Comparison of ENCODE assay signal across 8 cellular contexts in the genomic region with DNA sequence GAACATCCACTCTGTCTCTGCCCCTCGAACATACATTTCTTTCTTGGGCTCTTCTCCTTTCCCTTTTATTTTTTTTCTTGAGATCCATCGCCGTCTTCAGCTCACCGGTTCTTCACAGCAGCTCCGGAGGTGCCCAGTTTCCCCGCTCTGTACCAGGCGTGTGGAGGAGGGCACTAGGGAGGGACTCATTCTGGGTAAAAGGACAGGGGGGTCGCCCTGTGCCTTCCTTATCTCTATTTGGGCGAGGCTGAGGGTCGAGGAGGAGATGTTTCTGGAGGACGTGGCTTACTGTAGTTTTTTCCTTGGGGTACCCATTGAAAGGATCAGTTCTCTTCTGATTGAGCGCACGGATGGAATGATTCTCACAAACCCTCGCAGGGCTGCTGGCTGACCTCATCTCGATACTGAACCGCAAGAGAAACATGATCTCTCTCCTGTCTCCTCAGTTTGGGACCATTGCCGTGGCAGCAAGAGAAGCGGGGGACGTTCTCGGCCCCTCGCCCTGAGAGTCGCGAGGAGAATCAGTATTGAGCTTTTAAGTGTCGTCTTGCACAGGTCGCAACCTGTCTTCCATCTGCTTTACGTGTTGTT. TPM values are rescaled to one million over a fixed set of nuclear protein-coding genes. Genes with fewer than 3 reads are reported as not detected.
A peak's percentile ranks its signal among the peaks of the same experiment; 100 is the strongest.
DNase-seq lines count a peak whose midpoint lies in the region; ATAC-seq and TF ChIP-seq lines count a peak whose summit lies in the region.

No MANE protein-coding gene starts in this region.

- H2AFZ ChIP-seq in HCT116 (ENCODE audit: low read depth, low read length, poor library complexity, severe bottlenecking), result no peak overlapping the region

- POLR2A ChIA-PET in HCT116 (lab: Charles Lee), result interaction anchor here (1.6 kb wide), 1 partner anchor 23 kb away, joined by 3 read pairs; no protein-coding TSS in a partner anchor

- no peaks in the 10 kb centered on the region for H3K27me3 ChIP-seq in HCT116 (ENCODE audit: insufficient read depth, low read length)
- H3K27me3 ChIP-seq in Peyer's patch, result no peaks in the 10 kb centered on the region
- H3K27me3 ChIP-seq in liver (ENCODE audit: control insufficient read depth in 4 of 4, insufficient read depth in 4 of 4, low read length in 3 of 4), result no peaks in the 10 kb centered on the region
- no peaks in the 10 kb centered on the region for H3K27me3 ChIP-seq in stomach smooth muscle (ENCODE audit: control insufficient read depth in 1 of 2, insufficient read depth in 2 of 2, low read length in 2 of 2)

- H3K9me3 ChIP-seq in HCT116 (ENCODE audit: control insufficient read depth in 1 of 2, insufficient read depth in 1 of 2, low read depth in 1 of 2, low read length in 2 of 2) (no peaks in the 10 kb centered on the region), Peyer's patch (no peaks in the 10 kb centered on the region), liver (ENCODE audit: control insufficient read depth in 4 of 4, low read length in 3 of 4) (no peaks in the 10 kb centered on the region), stomach smooth muscle (ENCODE audit: control insufficient read depth in 2 of 2, low read length in 2 of 2) (no peaks in the 10 kb centered on the region)

- H4K20me1 ChIP-seq in HCT116 (ENCODE audit: insufficient read depth), result no peaks in the 10 kb centered on the region

- H3K4me1 ChIP-seq in HCT116 (ENCODE audit: control insufficient read depth in 1 of 2, insufficient read depth in 2 of 2, low read length in 2 of 2) (peaks cover 0 to 19% of the 10 kb centered on the region in 2 experiments; a peak in 3 of 4 replicates), Peyer's patch (peaks cover 0 to 28% (median 4%) of the 10 kb centered on the region in 4 donors), liver (ENCODE audit: control insufficient read depth in 4 of 4, insufficient read depth in 4 of 4, low read length in 3 of 4) (peaks cover 3 to 47% (median 30%) of the 10 kb centered on the region in 4 donors), stomach smooth muscle (ENCODE audit: control insufficient read depth, insufficient read depth, low read length) (peaks cover 12% of the 10 kb centered on the region)

- intact Hi-C loops in HCT116 (cut with micrococcal nuclease), result no loop called here

- H3K4me3 ChIP-seq in HCT116 (replicated peaks in 1 of 2; ENCODE audit: low read depth in 1 of 2, low read length in 2 of 2) (peak overlapping the region; percentile 82 to 98), Peyer's patch (peak overlapping the region; percentile 66 to 95 (median 74)), liver (ENCODE audit: low read depth in 1 of 3, low read length in 3 of 3) (peak overlapping the region; percentile 75 to 97 (median 90)), stomach smooth muscle (ENCODE audit: low read length in 2 of 2) (peak overlapping the region; percentile 98)

- no peaks in the 10 kb centered on the region for H3K9me2 ChIP-seq in HCT116 (ENCODE audit: insufficient read depth)

- RAD21 ChIA-PET in HCT116 (lab: Charles Lee; ENCODE audit: low non-redundant PET in 1 of 2, low total read pairs in 2 of 2, uncharacterized antibody in 2 of 2, unreplicated experiment in 2 of 2), result no interaction called here

- H3K36me3 ChIP-seq in HCT116 (ENCODE audit: control insufficient read depth in 1 of 2, insufficient read depth in 2 of 2, low read length in 2 of 2), result no peaks in the 10 kb centered on the region
- no peaks in the 10 kb centered on the region for H3K36me3 ChIP-seq in Peyer's patch
- no peaks in the 10 kb centered on the region for H3K36me3 ChIP-seq in liver (ENCODE audit: control insufficient read depth in 4 of 4, insufficient read depth in 3 of 4, low read depth in 1 of 4, low read length in 3 of 4)
- no peaks in the 10 kb centered on the region for H3K36me3 ChIP-seq in stomach smooth muscle (ENCODE audit: control insufficient read depth in 2 of 2, insufficient read depth in 2 of 2, low read length in 2 of 2)

- TF ChIP-seq RAD21 in HCT116 (IDR thresholded peaks at IDR 0.05; ENCODE audit: low read depth), result no peak
- TF ChIP-seq RAD21 in liver (IDR thresholded peaks at IDR 0.05), result no peak

- TSS peak; percentile 70 for BruUV-seq in HCT116 (replicated peaks; lab: Mats Ljungman, UMichigan)

- no peak for TF ChIP-seq POLR2A in HCT116 (IDR thresholded peaks at IDR 0.05; ENCODE audit: borderline replicate concordance, extremely low read depth, insufficient read depth, insufficient read length)
- no peak for TF ChIP-seq POLR2A in Peyer's patch (IDR thresholded peaks at IDR 0.05)

- H3K79me2 ChIP-seq in HCT116 (ENCODE audit: insufficient read depth, low read length), result peaks cover 18% of the 10 kb centered on the region

- H3K9ac ChIP-seq in HCT116 (ENCODE audit: low read length) (peak overlapping the region; percentile 93), liver (ENCODE audit: low read depth in 1 of 2, low read length in 2 of 2) (peak overlapping the region; percentile 40 to 70), stomach smooth muscle (ENCODE audit: low read length in 2 of 2) (peak overlapping the region; percentile 82 to 88)

- CTCF ChIA-PET in HCT116 (lab: Charles Lee), result no interaction called here

- peak; percentile 66 for DNase-seq in DMS53 (lab: John Stamatoyannopoulos, UW)
- no peak for DNase-seq in DMS53 treated with DMSO at 0.1 percent for 48 hours (lab: John Stamatoyannopoulos, UW; ENCODE audit: unreplicated experiment)
- DNase-seq in HCT116 (ENCODE audit: low read depth, low spot score), result no peak
- DNase-seq in Peyer's patch, result no peak
- peak; percentile 1 for DNase-seq in central memory CD4-positive, alpha-beta T cell
- DNase-seq in 8988T, result no peak

- H3K4me2 ChIP-seq in HCT116 (ENCODE audit: low read length), result peak overlapping the region; percentile 100

- H3K27ac ChIP-seq in HCT116 (ENCODE audit: low read depth, low read length) (peak overlapping the region; percentile 32; the same call in 1 of the 2 replicates), Peyer's patch (peak overlapping the region; percentile 62 to 87 (median 76)), liver (ENCODE audit: low read depth in 1 of 2, low read length in 2 of 2) (peak overlapping the region; percentile 26 to 58), stomach smooth muscle (ENCODE audit: low read length) (peak overlapping the region; percentile 87)

- peak; percentile 21 for ATAC-seq in HCT116

- under 1% methylated on average over 26 of the region's 26 CpGs for WGBS in liver

- TF ChIP-seq CTCF in HCT116 (IDR thresholded peaks at IDR 0.05 in 2 of 3, conservative IDR thresholded peaks at IDR 0.05 in 1 of 3; ENCODE audit: borderline replicate concordance in 1 of 3, insufficient read depth in 1 of 3, low read depth in 2 of 3, low read length in 2 of 3), result no peak
- TF ChIP-seq CTCF in Peyer's patch (IDR thresholded peaks at IDR 0.05), result no peak
- no peak for TF ChIP-seq CTCF in liver (IDR thresholded peaks at IDR 0.05; ENCODE audit: low read depth, low read length, missing input control)

TF ChIP-seq in HCT116, 20 proteins besides CTCF, POLR2A, EP300 and RAD21:
- no peak for TF ChIP-seq JUND (IDR thresholded peaks at IDR 0.05)
- TF ChIP-seq EZH2 (IDR thresholded peaks at IDR 0.05), result no peak
- no peak for TF ChIP-seq CBX3 (IDR thresholded peaks at IDR 0.05; ENCODE audit: low read depth)
- no peak for TF ChIP-seq FOSL1 (IDR thresholded peaks at IDR 0.05; ENCODE audit: low read depth)
- no peak for TF ChIP-seq POLR2AphosphoS5 (IDR thresholded peaks at IDR 0.05; ENCODE audit: low read depth, low read length)

TF ChIP-seq in liver, 16 proteins besides CTCF, POLR2A, EP300 and RAD21 (continues in another document):
- TF ChIP-seq FOXA2 (IDR thresholded peaks at IDR 0.05) (no peak), GABPA (IDR thresholded peaks at IDR 0.05 in 1 of 2, conservative IDR thresholded peaks at IDR 0.05 in 1 of 2) (no peak), NR2F2 (IDR thresholded peaks at IDR 0.05) (no peak), FOXA1 (IDR thresholded peaks at IDR 0.05) (no peak), HNF4G (IDR thresholded peaks at IDR 0.05) (no peak), EGR1 (IDR thresholded peaks at IDR 0.05; ENCODE audit: low read depth in 2 of 2) (no peak), TAF1 (conservative IDR thresholded peaks at IDR 0.05) (no peak), HNF4A (conservative IDR thresholded peaks at IDR 0.05) (no peak)
- TF ChIP-seq, protein P1, sequence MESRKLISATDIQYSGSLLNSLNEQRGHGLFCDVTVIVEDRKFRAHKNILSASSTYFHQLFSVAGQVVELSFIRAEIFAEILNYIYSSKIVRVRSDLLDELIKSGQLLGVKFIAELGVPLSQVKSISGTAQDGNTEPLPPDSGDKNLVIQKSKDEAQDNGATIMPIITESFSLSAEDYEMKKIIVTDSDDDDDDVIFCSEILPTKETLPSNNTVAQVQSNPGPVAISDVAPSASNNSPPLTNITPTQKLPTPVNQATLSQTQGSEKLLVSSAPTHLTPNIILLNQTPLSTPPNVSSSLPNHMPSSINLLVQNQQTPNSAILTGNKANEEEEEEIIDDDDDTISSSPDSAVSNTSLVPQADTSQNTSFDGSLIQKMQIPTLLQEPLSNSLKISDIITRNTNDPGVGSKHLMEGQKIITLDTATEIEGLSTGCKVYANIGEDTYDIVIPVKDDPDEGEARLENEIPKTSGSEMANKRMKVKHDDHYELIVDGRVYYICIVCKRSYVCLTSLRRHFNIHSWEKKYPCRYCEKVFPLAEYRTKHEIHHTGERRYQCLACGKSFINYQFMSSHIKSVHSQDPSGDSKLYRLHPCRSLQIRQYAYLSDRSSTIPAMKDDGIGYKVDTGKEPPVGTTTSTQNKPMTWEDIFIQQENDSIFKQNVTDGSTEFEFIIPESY (IDR thresholded peaks at IDR 0.05), result no peak
- TF ChIP-seq, protein P2, sequence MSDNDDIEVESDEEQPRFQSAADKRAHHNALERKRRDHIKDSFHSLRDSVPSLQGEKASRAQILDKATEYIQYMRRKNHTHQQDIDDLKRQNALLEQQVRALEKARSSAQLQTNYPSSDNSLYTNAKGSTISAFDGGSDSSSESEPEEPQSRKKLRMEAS (IDR thresholded peaks at IDR 0.05), result no peak

RNA-seq across cellular contexts. Expression of a gene that starts 0.4 kb away (rescaled TPM):
- total RNA-seq in HCT116 (2021; ENCODE audit: unreplicated experiment) (9.6 TPM), Peyer's patch (10 to 100 TPM in 3 of 4 donors, 1 to 10 TPM in 1; 9.2 to 24.2 (median 14.8) TPM), liver (1 to 10 TPM; 6.8 to 9.9 TPM)
- 5.6 and 5.7 TPM in 2 replicates for polyA plus RNA-seq in HCT116 (2012)
- 1 to 10 TPM; 3.8 TPM for polyA plus RNA-seq in liver

RNA-seq across cellular contexts. Expression of a gene that starts 0.9 kb away (rescaled TPM):
- 15.6 TPM for total RNA-seq in HCT116 (2021; ENCODE audit: unreplicated experiment)
- polyA plus RNA-seq in HCT116 (2012), result 5.8 and 8.6 TPM in 2 replicates
- total RNA-seq in Peyer's patch, result 10 to 100 TPM in 3 of 4 donors, 1 to 10 TPM in 1; 9.1 to 67.8 (median 50.4) TPM
- 100 to 1,000 TPM; 157 to 183 TPM for total RNA-seq in liver
- 100 to 1,000 TPM; 114 to 153 TPM for polyA plus RNA-seq in liver

Comparison
In these comparisons a context has a peak if more than half of its experiments do, and no peak if none do; other contexts are left out.
1. DNase-seq: peak in DMS53 (single experiment) and central memory CD4-positive, alpha-beta T cell (single experiment); none in DMS53 treated with DMSO at 0.1 percent for 48 hours (single experiment), HCT116 (single experiment), Peyer's patch (0 of 3) and 8988T (single experiment).
2. H3K27ac ChIP-seq: peak in every context shown above with its lines; median percentile 87 in stomach smooth muscle; 76 in Peyer's patch; 42 in liver; 32 in HCT116.
3. Peak in every context shown above with its lines, with median percentiles within 50 percentile points of each other: H3K4me3 ChIP-seq and H3K9ac ChIP-seq.